22 cellular contexts compared by ENCODE assay signal in the genomic region with DNA sequence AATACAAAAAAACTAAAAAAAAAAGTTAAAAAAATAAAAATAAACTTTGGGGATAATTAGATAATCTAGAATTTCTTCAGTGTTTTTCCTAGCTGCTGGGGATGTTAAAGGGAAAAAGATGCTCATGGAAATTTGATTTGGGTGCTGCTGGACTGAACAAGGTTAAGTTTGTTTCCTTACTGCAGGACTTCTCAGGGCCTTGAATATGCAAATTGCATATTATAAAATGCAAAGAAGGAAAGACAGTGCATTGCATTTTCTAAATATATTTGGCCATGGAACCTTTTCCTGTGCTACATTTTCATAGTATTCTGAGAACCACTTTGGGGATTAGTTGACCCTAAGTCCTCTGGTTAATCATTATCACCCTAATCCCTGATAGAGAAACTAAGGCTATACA.
DNase-seq lines count a peak whose midpoint lies in the region; ATAC-seq, FAIRE-seq and TF ChIP-seq lines count a peak whose summit lies in the region.
"Had no signal": no experiment of that assay in that cellular context is flagged by ENCODE, and none has a peak within 500 bp of the region (broad histone marks: within the 10 kb centered on the region; RNA-seq: fewer than 3 reads in every experiment).

No MANE protein-coding gene starts in this region.

- DNase-seq in right cardiac atrium (no peak), right atrium auricular region (ENCODE audit: low spot score) (no peak), IMR-90 (no peak), GM12878 (ENCODE audit: low read depth, low spot score) (no peak), LoVo (ENCODE audit: low spot score) (no peak), SIG-M5 treated with dmso at 0.1 percent for 504 hours (lab: John Stamatoyannopoulos, UW; ENCODE audit: unreplicated experiment) (no peak)
- DNase-seq: 8988T; Caco-2; CD4-positive, CD25-positive, alpha-beta regulatory T cell; CD8-positive, alpha-beta T cell; DMS 273 treated with DMSO at 0.1 percent for 48 hours; EL; GDM1; GM23248; H7; HCEC 1CT had no signal

- H3K56ac ChIP-seq in IMR-90 (ENCODE audit: extremely low read depth, insufficient read depth, low read length): no peak overlapping the region

- RAD21 ChIA-PET in GM12878 (lab: Charles Lee; ENCODE audit: unreplicated experiment): interaction anchor here (1.2 kb wide), 1 partner anchor 22 kb away, joined by 8 read pairs; no protein-coding TSS in a partner anchor

- no peak overlapping the region for H2AFZ ChIP-seq in IMR-90 (replicated peaks; ENCODE audit: low read length, poor library complexity)
- H2AFZ ChIP-seq in GM12878 (ENCODE audit: control insufficient read depth, low read depth, low read length): peak overlapping the region; percentile 50
- H2AFZ ChIP-seq: GM23248 had no signal

- H3K27me3 ChIP-seq in right cardiac atrium (ENCODE audit: control insufficient read depth, insufficient read depth) (no peaks in the 10 kb centered on the region), right atrium auricular region (no peaks in the 10 kb centered on the region), IMR-90 (ENCODE audit: control insufficient read depth, insufficient read depth, low read length) (peaks cover 11% of the 10 kb centered on the region), GM12878 (replicated peaks in 1 of 2; ENCODE audit: control insufficient read depth in 2 of 2, insufficient read depth in 2 of 2, low read length in 1 of 2) (no peaks in the 10 kb centered on the region)
- H3K27me3 ChIP-seq: BLaER1 had no signal

- no peaks in the 10 kb centered on the region for H3K79me1 ChIP-seq in IMR-90 (ENCODE audit: low read depth in 1 of 2, low read length in 2 of 2)

- H3K4me1 ChIP-seq in right cardiac atrium (ENCODE audit: control insufficient read depth, insufficient read depth, low read length): peaks cover 5% of the 10 kb centered on the region
- H3K4me1 ChIP-seq in right atrium auricular region: peaks cover 0 to 21% of the 10 kb centered on the region in 2 donors
- peaks cover 4% of the 10 kb centered on the region for H3K4me1 ChIP-seq in IMR-90 (ENCODE audit: control insufficient read depth, insufficient read depth, low read length)
- H3K4me1 ChIP-seq in GM12878 (ENCODE audit: control insufficient read depth, insufficient read depth, low read length): peaks cover 6% of the 10 kb centered on the region
- H3K4me1 ChIP-seq: Caco-2 had no signal

- H3K9me3 ChIP-seq in right cardiac atrium (ENCODE audit: control insufficient read depth, low read length) (no peaks in the 10 kb centered on the region), right atrium auricular region (no peaks in the 10 kb centered on the region), IMR-90 (ENCODE audit: control insufficient read depth, insufficient read depth, low read length) (no peaks in the 10 kb centered on the region), GM12878 (replicated peaks; ENCODE audit: control insufficient read depth, insufficient read depth, low read length) (no peaks in the 10 kb centered on the region)
- H3K9me3 ChIP-seq: BLaER1, Caco-2 had no signal

- no peak for TF ChIP-seq POLR2A in IMR-90 (IDR thresholded peaks at IDR 0.05; ENCODE audit: low read depth, low read length)
- no peak for TF ChIP-seq POLR2A in GM12878 (IDR thresholded peaks at IDR 0.05; ENCODE audit: low read depth, low read length)

- CTCF ChIA-PET in IMR-90 (lab: Yijun Ruan, JAX): no interaction called here
- CTCF ChIA-PET in GM12878 (lab: Yijun Ruan, JAX): no interaction called here

- ATAC-seq in right cardiac atrium: no peak
- peak; percentile 10 for ATAC-seq in GM18907 (IDR thresholded peaks at IDR 0.05; ENCODE audit: unreplicated experiment)
- ATAC-seq in IMR-90 (ENCODE audit: low read depth): no peak
- no peak for ATAC-seq in GM12878
- ATAC-seq in GM18511 (IDR thresholded peaks at IDR 0.05; ENCODE audit: unreplicated experiment): no peak
- ATAC-seq: CD8-positive, alpha-beta T cell had no signal

- H2BK5ac ChIP-seq in IMR-90 (ENCODE audit: low read depth, low read length, poor library complexity, severe bottlenecking): no peak overlapping the region

- no peak overlapping the region for H2AK9ac ChIP-seq in IMR-90 (replicated peaks; ENCODE audit: low read depth, low read length, poor library complexity)

- POLR2A ChIA-PET in IMR-90 (lab: Charles Lee; ENCODE audit: unreplicated experiment): no interaction called here
- POLR2A ChIA-PET in GM12878 (lab: Charles Lee): interaction anchor here (0.6 to 1.1 kb wide), 3 partner anchors 32 to 36 kb away, joined by 3 to 4 read pairs (median 3); no protein-coding TSS in a partner anchor

- in situ Hi-C loops in IMR-90 (cut with MboI; ENCODE audit: low sequenced_read_pairs): no loop called here
- in situ Hi-C loops in GM12878 (cut with MboI): no loop called here

- dilution Hi-C loops in IMR-90 (cut with HindIII; ENCODE audit: low sequenced_read_pairs, unreplicated experiment): no loop called here

- no TSS peak for BruUV-seq in IMR-90 (replicated peaks; lab: Mats Ljungman, UMichigan)
- no TSS peak for BruUV-seq in GM12878 (replicated peaks; lab: Mats Ljungman, UMichigan)

- H3K9ac ChIP-seq in IMR-90 (ENCODE audit: low read depth, low read length) (no peak overlapping the region), GM12878 (ENCODE audit: control insufficient read depth, insufficient read depth, low read length) (no peak overlapping the region)
- H3K9ac ChIP-seq: BLaER1, GM23248 had no signal

- SMC1A ChIA-PET in GM12878 (lab: Charles Lee; ENCODE audit: uncharacterized antibody, unreplicated experiment): interaction anchor here (0.6 to 2.1 kb wide), 5 partner anchors 16 to 45 kb away, joined by 3 to 8 read pairs (median 5); no protein-coding TSS in a partner anchor

- H4K20me1 ChIP-seq in IMR-90 (ENCODE audit: insufficient read depth, low read length) (no peaks in the 10 kb centered on the region; the same call in 1 of the 2 replicates), GM12878 (ENCODE audit: control insufficient read depth, insufficient read depth) (0 out of 2 replicates have a peak, but pooled peaks cover 3% of the 10 kb centered on the region)
- H4K20me1 ChIP-seq: BLaER1 had no signal

- H4K8ac ChIP-seq in IMR-90 (ENCODE audit: low read depth in 2 of 2, low read length in 2 of 2): no peak overlapping the region

- H2BK15ac ChIP-seq in IMR-90 (ENCODE audit: low read depth, low read length): no peak overlapping the region

- H3K18ac ChIP-seq in IMR-90 (ENCODE audit: low read depth, low read length): no peak overlapping the region

- H3K4ac ChIP-seq in IMR-90 (ENCODE audit: low read depth, low read length): no peak overlapping the region

- H4K91ac ChIP-seq in IMR-90 (ENCODE audit: insufficient read depth, low read depth, low read length): no peak overlapping the region

- no peak overlapping the region for H2BK120ac ChIP-seq in IMR-90 (ENCODE audit: low read depth, low read length)

- no peak for FAIRE-seq in GM12878 (lab: Jason Lieb, UNC)
- FAIRE-seq: D721Med, H1 had no signal

- H2BK20ac ChIP-seq in IMR-90 (ENCODE audit: low read depth, low read length): no peak overlapping the region

- H3K79me2 ChIP-seq in GM12878 (ENCODE audit: control insufficient read depth, insufficient read depth, low read length): no peaks in the 10 kb centered on the region

- TF ChIP-seq CTCF in right atrium auricular region (IDR thresholded peaks at IDR 0.05) (no peak), IMR-90 (conservative IDR thresholded peaks at IDR 0.05; ENCODE audit: low read depth, low read length) (no peak), GM12878 (IDR thresholded peaks at IDR 0.05 in 2 of 3, conservative IDR thresholded peaks at IDR 0.05 in 1 of 3; ENCODE audit: control insufficient read depth in 2 of 3, extremely low read depth in 1 of 3, insufficient read depth in 1 of 3, low read depth in 3 of 3, low read length in 3 of 3) (no peak)

- H3K36me3 ChIP-seq in right atrium auricular region (no peaks in the 10 kb centered on the region), IMR-90 (ENCODE audit: control insufficient read depth, insufficient read depth, low read length) (no peaks in the 10 kb centered on the region), GM12878 (ENCODE audit: control insufficient read depth in 2 of 2, insufficient read depth in 2 of 2, low read length in 1 of 2) (no peaks in the 10 kb centered on the region)
- H3K36me3 ChIP-seq: BLaER1 had no signal

- H3K23ac ChIP-seq in IMR-90 (ENCODE audit: low read depth, low read length): no peak overlapping the region

- no peak overlapping the region for H3K14ac ChIP-seq in IMR-90 (replicated peaks; ENCODE audit: low read depth, low read length)

- peak overlapping the region; percentile 17 for H3K27ac ChIP-seq in right cardiac atrium (ENCODE audit: low read length)
- H3K27ac ChIP-seq in right atrium auricular region: peak overlapping the region in 1 of 2 donors; percentile 32
- no peak overlapping the region for H3K27ac ChIP-seq in IMR-90 (ENCODE audit: insufficient read depth, low read length)
- no peak overlapping the region for H3K27ac ChIP-seq in GM12878 (ENCODE audit: control insufficient read depth, insufficient read depth)
- H3K27ac ChIP-seq: BLaER1, C4-2B, GM23248 had no signal

- H3K9me1 ChIP-seq in IMR-90 (ENCODE audit: insufficient read depth, low read length): peaks cover 17% of the 10 kb centered on the region

- H3K4me3 ChIP-seq in right cardiac atrium (ENCODE audit: low read length) (no peak overlapping the region), right atrium auricular region (no peak overlapping the region), IMR-90 (ENCODE audit: insufficient read depth, low read depth, low read length) (no peak overlapping the region), GM12878 (no peak overlapping the region)
- H3K4me3 ChIP-seq: BLaER1, GM23248 had no signal

- TF ChIP-seq RAD21 in IMR-90 (IDR thresholded peaks at IDR 0.05; ENCODE audit: low read length) (no peak), GM12878 (IDR thresholded peaks at IDR 0.05; ENCODE audit: insufficient read depth, low read depth, low read length) (no peak)

- TF ChIP-seq EP300 in GM12878 (IDR thresholded peaks at IDR 0.05; ENCODE audit: borderline replicate concordance in 1 of 2, control insufficient read depth in 1 of 2, low read depth in 2 of 2, low read length in 2 of 2): no peak

- no peak overlapping the region for H4K5ac ChIP-seq in IMR-90 (ENCODE audit: low read depth, low read length)

- 0 out of 2 replicates have a peak overlapping the region, but pooled peaks have one; percentile 23 for H2AK5ac ChIP-seq in IMR-90 (ENCODE audit: low read depth, low read length)

- intact Hi-C loops in right cardiac atrium (cut with DNase I): no loop called here
- intact Hi-C loops in IMR-90 (cut with micrococcal nuclease): no loop called here
- intact Hi-C loops in GM12878 (cut with micrococcal nuclease; ENCODE audit: unreplicated experiment): loop anchor here (2.0 kb wide), 1 partner anchor 23 kb away; no protein-coding TSS in a partner anchor

- H3K4me2 ChIP-seq in IMR-90 (ENCODE audit: low read depth, low read length): no peak overlapping the region
- H3K4me2 ChIP-seq in GM12878 (ENCODE audit: control insufficient read depth, insufficient read depth): peak overlapping the region; percentile 47; the same call in 1 of the 2 replicates
- H3K4me2 ChIP-seq: BLaER1 had no signal

TF ChIP-seq in IMR-90, 13 proteins besides CTCF, POLR2A, EP300 and RAD21 (continues in another document):
- no peak for TF ChIP-seq BHLHE40 (IDR thresholded peaks at IDR 0.05; ENCODE audit: low read depth, low read length)

TF ChIP-seq in GM12878, 131 proteins besides CTCF, POLR2A, EP300 and RAD21:
- TF ChIP-seq SMAD5 (IDR thresholded peaks at IDR 0.05; ENCODE audit: low read depth): no peak
